In genomic region chr10:60950312-60950711, GRCh38 we compare ENCODE assay signal across 24 cellular contexts.
DNase-seq lines count a peak whose midpoint lies in the region; ATAC-seq lines count a peak whose summit lies in the region.
"Had no signal": no experiment of that assay in that cellular context is flagged by ENCODE, and none has a peak within 500 bp of the region (broad histone marks: within the 10 kb centered on the region; RNA-seq: fewer than 3 reads in every experiment).

No MANE protein-coding gene starts in this region.

- H3K36me3 Mint-ChIP-seq in activated naive CD8-positive, alpha-beta T cell treated with anti-CD3 and anti-CD28 coated beads, Interleukin-2, amount 50 U/mL, for 24 hours (ENCODE audit: low read depth): no peaks in the 10 kb centered on the region
- H3K36me3 Mint-ChIP-seq: mesothelial cell of epicardium, natural killer cell, WTC11 had no signal

- no peaks in the 10 kb centered on the region for H3K9me3 Mint-ChIP-seq in activated naive CD8-positive, alpha-beta T cell treated with anti-CD3 and anti-CD28 coated beads, Interleukin-2, amount 50 U/mL, for 24 hours
- H3K9me3 Mint-ChIP-seq: activated CD4-positive, alpha-beta memory T cell treated with anti-CD3 and anti-CD28 coated beads, Interleukin-2, amount 10 ng/mL, durations not matched to agents 7 days and 5 days; dendritic cell treated with granulocyte-macrophage colony-stimulating factor and Interleukin-4, amounts not matched to agents 40 ng/mL and 50 ng/mL, for 4 days; mesothelial cell of epicardium; natural killer cell; WTC11 had no signal

- H3K4me1 Mint-ChIP-seq in activated naive CD8-positive, alpha-beta T cell treated with anti-CD3 and anti-CD28 coated beads, Interleukin-2, amount 50 U/mL, for 24 hours: no peaks in the 10 kb centered on the region
- H3K4me1 Mint-ChIP-seq: activated CD4-positive, alpha-beta memory T cell treated with anti-CD3 and anti-CD28 coated beads, Interleukin-2, amount 10 ng/mL, durations not matched to agents 7 days and 5 days; natural killer cell; WTC11 had no signal

- DNase-seq in NCI-H1436 (lab: John Stamatoyannopoulos, UW) (no peak), NCI-H82 (lab: John Stamatoyannopoulos, UW) (no peak), GOT3 (lab: John Stamatoyannopoulos, UW) (no peak)
- no peak for DNase-seq in activated naive CD8-positive, alpha-beta T cell treated with anti-CD3 and anti-CD28 coated beads, Interleukin-2, amount 50 U/mL, for 24 hours
- DNase-seq: activated CD4-positive, alpha-beta memory T cell treated with anti-CD3 and anti-CD28 coated beads, Interleukin-2, amount 10 ng/mL, durations not matched to agents 7 days and 5 days; amygdala; left lung; natural killer cell; NCI-H2081; NCI-H446 treated with DMSO at 0.1 percent for 48 hours; pancreas; right lobe of liver; SK-N-SH; stimulated activated CD8-positive, alpha-beta memory T cell treated with anti-CD3 and anti-CD28 coated beads, Interleukin-4, amount 100 ng/mL, for 48 hours; T-helper 9 cell; upper lobe of left lung had no signal

- H3K27ac Mint-ChIP-seq in activated naive CD8-positive, alpha-beta T cell treated with anti-CD3 and anti-CD28 coated beads, Interleukin-2, amount 50 U/mL, for 24 hours: no peak overlapping the region
- H3K27ac Mint-ChIP-seq: activated CD4-positive, alpha-beta memory T cell treated with anti-CD3 and anti-CD28 coated beads, Interleukin-2, amount 10 ng/mL, durations not matched to agents 7 days and 5 days; B cell; dendritic cell treated with granulocyte-macrophage colony-stimulating factor and Interleukin-4, amounts not matched to agents 40 ng/mL and 50 ng/mL, for 4 days; mesothelial cell of epicardium; natural killer cell; WTC11 had no signal

- peaks cover 23% of the 10 kb centered on the region for H3K27me3 Mint-ChIP-seq in activated naive CD8-positive, alpha-beta T cell treated with anti-CD3 and anti-CD28 coated beads, Interleukin-2, amount 50 U/mL, for 24 hours

- peak; percentile 71 for ATAC-seq in GM18858 (IDR thresholded peaks at IDR 0.05; ENCODE audit: unreplicated experiment)
- ATAC-seq in GM21381 (IDR thresholded peaks at IDR 0.05; ENCODE audit: unreplicated experiment): peak; percentile 79
- peak; percentile 71 for ATAC-seq in HG02973 (IDR thresholded peaks at IDR 0.05; ENCODE audit: unreplicated experiment)
- ATAC-seq in HG03565 (IDR thresholded peaks at IDR 0.05; ENCODE audit: unreplicated experiment): peak; percentile 62
- ATAC-seq in activated naive CD8-positive, alpha-beta T cell treated with anti-CD3 and anti-CD28 coated beads, Interleukin-2, amount 50 U/mL, for 24 hours: no peak
- ATAC-seq: left lung, natural killer cell, pancreas, right lobe of liver, WTC11 had no signal

- no peak overlapping the region for H3K4me3 Mint-ChIP-seq in activated naive CD8-positive, alpha-beta T cell treated with anti-CD3 and anti-CD28 coated beads, Interleukin-2, amount 50 U/mL, for 24 hours
- H3K4me3 Mint-ChIP-seq: activated CD4-positive, alpha-beta memory T cell treated with anti-CD3 and anti-CD28 coated beads, Interleukin-2, amount 10 ng/mL, durations not matched to agents 7 days and 5 days; B cell; dendritic cell treated with granulocyte-macrophage colony-stimulating factor and Interleukin-4, amounts not matched to agents 40 ng/mL and 50 ng/mL, for 4 days; mesothelial cell of epicardium; natural killer cell; WTC11 had no signal
